Comparison of ENCODE assay signal across 9 cellular contexts in genomic region chr2:135997380-135997779, GRCh38. TPM values are rescaled to one million over a fixed set of nuclear protein-coding genes. Genes with fewer than 3 reads are reported as not detected.
DNase-seq lines count a peak whose midpoint lies in the region; ATAC-seq and TF ChIP-seq lines count a peak whose summit lies in the region.
"Had no signal": no experiment of that assay in that cellular context is flagged by ENCODE, and none has a peak within 500 bp of the region (broad histone marks: within the 10 kb centered on the region; RNA-seq: fewer than 3 reads in every experiment).

No MANE protein-coding gene starts in this region.

- no peak for TF ChIP-seq POLR2A in erythroblast (IDR thresholded peaks at IDR 0.05; ENCODE audit: low read length)

- H2AFZ ChIP-seq in PC-3 (ENCODE audit: low read length), result no peak overlapping the region

- H3K9ac ChIP-seq in PC-3 (ENCODE audit: low read length), result no peak overlapping the region

- no peak overlapping the region for H3K4me2 ChIP-seq in PC-3 (ENCODE audit: low read length)

- H3K27me3 ChIP-seq in PC-3 (ENCODE audit: low read length), result no peaks in the 10 kb centered on the region

- H3F3A ChIP-seq in PC-3 (ENCODE audit: low read length, unreplicated experiment), result no peaks in the 10 kb centered on the region

- peak; percentile 63 for ATAC-seq in GM18502 (IDR thresholded peaks at IDR 0.05; ENCODE audit: poor library complexity, unreplicated experiment)
- ATAC-seq in HG02610 (IDR thresholded peaks at IDR 0.05; ENCODE audit: unreplicated experiment), result peak; percentile 53
- ATAC-seq in PC-3, result peak; percentile 40; the same call in 1 of the 2 replicates
- no peak for ATAC-seq in HG03135 (IDR thresholded peaks at IDR 0.05; ENCODE audit: unreplicated experiment)
- no peak for ATAC-seq in HG02571 (IDR thresholded peaks at IDR 0.05; ENCODE audit: unreplicated experiment)

- no peak overlapping the region for H3K27ac ChIP-seq in PC-3 (ENCODE audit: low read length)
- H3K27ac ChIP-seq: psoas muscle had no signal

- peaks cover 7% of the 10 kb centered on the region for H3K4me1 ChIP-seq in PC-3 (ENCODE audit: insufficient read depth, low read length)
- H3K4me1 ChIP-seq: psoas muscle had no signal

- intact Hi-C loops in PC-3 (cut with micrococcal nuclease), result no loop called here

- no peak overlapping the region for H3K4me3 ChIP-seq in PC-3 (ENCODE audit: low read length)
- H3K4me3 ChIP-seq: psoas muscle had no signal

- no peaks in the 10 kb centered on the region for H4K20me1 ChIP-seq in PC-3 (ENCODE audit: low read length)

- H3K36me3 ChIP-seq in PC-3 (ENCODE audit: low read depth, low read length), result no peaks in the 10 kb centered on the region

- no TSS peak for BruUV-seq in PC-3 (replicated peaks; lab: Mats Ljungman, UMichigan)

- H3K9me2 ChIP-seq in PC-3 (replicated peaks; ENCODE audit: low read length), result 0 out of 2 replicates have a peak, but pooled peaks cover 3% of the 10 kb centered on the region

- no peak for TF ChIP-seq CTCF in PC-3 (conservative IDR thresholded peaks at IDR 0.05; ENCODE audit: low read depth, low read length)

- DNase-seq in PC-3 (no peak), myocyte (ENCODE audit: low read depth) (peak; percentile 23), erythroblast (lab: John Stamatoyannopoulos, UW) (no peak), NCI-H2171 treated with DMSO at 0.1 percent for 48 hours (lab: John Stamatoyannopoulos, UW) (no peak)
- DNase-seq: psoas muscle had no signal

- CTCF ChIA-PET in PC-3 (lab: Charles Lee), result no interaction called here

- POLR2A ChIA-PET in PC-3 (lab: Charles Lee; ENCODE audit: unreplicated experiment), result no interaction called here

- H3K9me3 ChIP-seq in PC-3 (ENCODE audit: low read length), result no peaks in the 10 kb centered on the region
- H3K9me3 ChIP-seq: psoas muscle had no signal

- H3K79me2 ChIP-seq in PC-3 (ENCODE audit: low read length), result no peaks in the 10 kb centered on the region

RNA-seq across cellular contexts. Expression of gene DARS1, which starts 12.0 kb away (rescaled TPM):
- total RNA-seq in PC-3 (2014; rRNA removed) (56.7 and 78.6 TPM in 2 replicates), myocyte (76.5 and 84.3 TPM in 2 replicates)
- polyA plus RNA-seq in myocyte (2012), result 44.3 TPM

Comparison
In these comparisons a context has a peak if more than half of its experiments do, and no peak if none do; other contexts are left out.
1. ATAC-seq: peak in GM18502 (single experiment), HG02610 (single experiment) and PC-3 (single experiment); none in HG03135 (single experiment) and HG02571 (single experiment).